Comparison of ENCODE assay signal across 8 cellular contexts in genomic region chr7:20786779-20787651, GRCh38. TPM values are rescaled to one million over a fixed set of nuclear protein-coding genes. Genes with fewer than 3 reads are reported as not detected.
DNase-seq lines count a peak whose midpoint lies in the region; FAIRE-seq and TF ChIP-seq lines count a peak whose summit lies in the region.

TSS of gene SP8 (minus strand) at chr7:20786886. CDS start at chr7:20786798, 88 bp downstream.

- peak within 1 kb of the TSS; percentile 64 for H3K27ac Mint-ChIP-seq in astrocyte (ENCODE audit: unreplicated experiment)

- H3K36me3 ChIP-seq in astrocyte (ENCODE audit: insufficient read depth, low read length) (no peaks in the 10 kb centered on the region), keratinocyte (ENCODE audit: control insufficient read depth in 2 of 2, extremely low read depth in 1 of 2, insufficient read depth in 2 of 2, low read length in 2 of 2) (no peaks in the 10 kb centered on the region)

- H3K4me2 ChIP-seq in astrocyte (ENCODE audit: low read length) (peak within 1 kb of the TSS; percentile 94), keratinocyte (ENCODE audit: control insufficient read depth, extremely low read depth, insufficient read depth, low read depth, low read length) (peak within 1 kb of the TSS; percentile 93)

- H3K9ac ChIP-seq in astrocyte (ENCODE audit: low read length), result peak within 1 kb of the TSS; percentile 72
- peak within 1 kb of the TSS; percentile 68 for H3K9ac ChIP-seq in keratinocyte (ENCODE audit: control insufficient read depth, extremely low read depth, insufficient read depth, low read length)

- H3K9me3 ChIP-seq in astrocyte (ENCODE audit: insufficient read depth, low read depth, low read length) (no peaks in the 10 kb centered on the region), keratinocyte (ENCODE audit: control insufficient read depth, low read depth, low read length) (no peaks in the 10 kb centered on the region)

- H3K36me3 Mint-ChIP-seq in astrocyte (ENCODE audit: low read depth, unreplicated experiment), result no peaks in the 10 kb centered on the region

- in situ Hi-C loops in G401 (cut with HindIII; ENCODE audit: low sequenced_read_pairs), result no loop called here

- H3K4me3 Mint-ChIP-seq in astrocyte (ENCODE audit: unreplicated experiment), result peak within 1 kb of the TSS; percentile 85

- FAIRE-seq in astrocyte (lab: Jason Lieb, UNC) (no peak), keratinocyte (lab: Jason Lieb, UNC) (peak; percentile 71), urothelium cell line (lab: Jason Lieb, UNC) (peak; percentile 98)

- H3K79me2 ChIP-seq in astrocyte (ENCODE audit: insufficient read depth, low read length), result no peaks in the 10 kb centered on the region
- H3K79me2 ChIP-seq in keratinocyte (ENCODE audit: control insufficient read depth, insufficient read depth, low read length), result no peaks in the 10 kb centered on the region

- H3K4me1 Mint-ChIP-seq in astrocyte (ENCODE audit: low read depth, unreplicated experiment), result peaks cover 2% of the 10 kb centered on the region

- H3K27ac ChIP-seq in astrocyte (ENCODE audit: low read depth, low read length), result no peak within 1 kb of the TSS
- no peak within 1 kb of the TSS for H3K27ac ChIP-seq in keratinocyte (ENCODE audit: control insufficient read depth, insufficient read depth, low read length)

- H2AFZ ChIP-seq in astrocyte (ENCODE audit: low read depth, low read length) (peak within 1 kb of the TSS; percentile 79), keratinocyte (ENCODE audit: control insufficient read depth, low read length) (peak within 1 kb of the TSS; percentile 99)

- peak; percentile 37 for DNase-seq in stimulated activated CD4-positive, alpha-beta T cell treated with anti-CD3 and anti-CD28 coated beads, Interleukin-2, amount 100 ng/mL, for 4 hours (ENCODE audit: low read depth)
- no peak for DNase-seq in stimulated activated CD4-positive, alpha-beta T cell treated with anti-CD3 and anti-CD28 coated beads, Interleukin-2, amount 100 ng/mL, for 48 hours
- peak; percentile 92 for DNase-seq in NCI-H2227 treated with DMSO at 0.1 percent for 48 hours (lab: John Stamatoyannopoulos, UW)
- DNase-seq in astrocyte (ENCODE audit: low read depth), result no peak
- no peak for DNase-seq in keratinocyte (ENCODE audit: low read depth, low spot score)
- DNase-seq in urothelium cell line (ENCODE audit: low spot score), result peak; percentile 89
- DNase-seq in G401 (ENCODE audit: low spot score), result no peak
- DNase-seq in NCI-H1694 (lab: John Stamatoyannopoulos, UW), result no peak

- peaks cover 65% of the 10 kb centered on the region for H3K27me3 Mint-ChIP-seq in astrocyte (ENCODE audit: low read depth, unreplicated experiment)

- H4K20me1 ChIP-seq in astrocyte (ENCODE audit: insufficient read depth, low read length), result peaks cover 3% of the 10 kb centered on the region
- H4K20me1 ChIP-seq in keratinocyte (ENCODE audit: control insufficient read depth, extremely low read depth, insufficient read depth, low read length), result no peaks in the 10 kb centered on the region

- no peaks in the 10 kb centered on the region for H3K9me1 ChIP-seq in keratinocyte (ENCODE audit: control insufficient read depth, extremely low read depth, insufficient read depth, low read length)

- peak within 1 kb of the TSS; percentile 62 for H3K4me3 ChIP-seq in astrocyte (ENCODE audit: insufficient read depth, low read depth, low read length)
- H3K4me3 ChIP-seq in keratinocyte (ENCODE audit: control insufficient read depth in 2 of 3, extremely low read depth in 1 of 3, insufficient read depth in 2 of 3, low read depth in 1 of 3, low read length in 3 of 3), result peak within 1 kb of the TSS; percentile 69 to 92 (median 76)

- H3K4me1 ChIP-seq in astrocyte (ENCODE audit: insufficient read depth, low read length), result peaks cover 10% of the 10 kb centered on the region
- H3K4me1 ChIP-seq in keratinocyte (ENCODE audit: control insufficient read depth, extremely low read depth, insufficient read depth, low read length), result peaks cover 6% of the 10 kb centered on the region

- H3K27me3 ChIP-seq in astrocyte (ENCODE audit: insufficient read depth, low read length) (peaks cover 85% of the 10 kb centered on the region), keratinocyte (ENCODE audit: control insufficient read depth, extremely low read depth, insufficient read depth, low read length) (peaks cover 47% of the 10 kb centered on the region)

- TF ChIP-seq CTCF in astrocyte (IDR thresholded peaks at IDR 0.05; ENCODE audit: insufficient read depth, low read depth, low read length), result no peak
- TF ChIP-seq CTCF in keratinocyte (optimal IDR thresholded peaks at IDR 0.05 in 1 of 3, IDR thresholded peaks at IDR 0.05 in 1 of 3, conservative IDR thresholded peaks at IDR 0.05 in 1 of 3; ENCODE audit: extremely low read depth in 1 of 3, insufficient read depth in 2 of 3, low read length in 3 of 3), result no peak

- dilution Hi-C loops in keratinocyte (cut with MboI; ENCODE audit: extremely low pct_ligation_motif_present, low sequenced_read_pairs), result no loop called here

- peaks cover 7% of the 10 kb centered on the region for H3K9me3 Mint-ChIP-seq in astrocyte (ENCODE audit: unreplicated experiment)

RNA-seq across cellular contexts. Expression of gene SP8, which starts in this region (rescaled TPM):
- total RNA-seq in astrocyte, result 0.36 and 0.70 TPM in 2 replicates
- polyA plus RNA-seq in keratinocyte, result 0.03 to 0.17 TPM (median 0.16 TPM) in 3 replicates
- polyA plus RNA-seq in keratinocyte (2011; ENCODE audit: low read depth), result 0.12 TPM
- polyA plus RNA-seq in keratinocyte (2011; cell fraction: cytosol; rRNA removed), result 0.08 and 0.09 TPM in 2 replicates
- polyA plus RNA-seq in keratinocyte (2011; cell fraction: nucleus; rRNA removed), result 0.22 and 0.32 TPM in 2 replicates
- polyA plus RNA-seq in keratinocyte (2012; ENCODE audit: low replicate concordance), result 0.17 and 0.28 TPM in 2 replicates
- polyA minus RNA-seq in keratinocyte, result 0.03 to 0.07 TPM (median 0.06 TPM) in 3 replicates
- not detected for polyA minus RNA-seq in keratinocyte (2011; cell fraction: cytosol; rRNA and poly(A)+ RNA removed)
- 0.32 and 0.47 TPM in 2 replicates for polyA minus RNA-seq in keratinocyte (2011; cell fraction: nucleus; rRNA and poly(A)+ RNA removed)
- total RNA-seq in G401 (2014; rRNA removed; shearing (Covaris generic)), result not detected in 2 replicates

Comparison
In these comparisons a context has a peak if more than half of its experiments do, and no peak if none do; other contexts are left out.
1. DNase-seq: peak in stimulated activated CD4-positive, alpha-beta T cell treated with anti-CD3 and anti-CD28 coated beads, Interleukin-2, amount 100 ng/mL, for 4 hours (single experiment), NCI-H2227 treated with DMSO at 0.1 percent for 48 hours (single experiment) and urothelium cell line (single experiment); none in stimulated activated CD4-positive, alpha-beta T cell treated with anti-CD3 and anti-CD28 coated beads, Interleukin-2, amount 100 ng/mL, for 48 hours (0 of 2), astrocyte (single experiment), keratinocyte (single experiment), G401 (single experiment) and NCI-H1694 (single experiment).